17 cellular contexts compared by ENCODE assay signal in the genomic region with DNA sequence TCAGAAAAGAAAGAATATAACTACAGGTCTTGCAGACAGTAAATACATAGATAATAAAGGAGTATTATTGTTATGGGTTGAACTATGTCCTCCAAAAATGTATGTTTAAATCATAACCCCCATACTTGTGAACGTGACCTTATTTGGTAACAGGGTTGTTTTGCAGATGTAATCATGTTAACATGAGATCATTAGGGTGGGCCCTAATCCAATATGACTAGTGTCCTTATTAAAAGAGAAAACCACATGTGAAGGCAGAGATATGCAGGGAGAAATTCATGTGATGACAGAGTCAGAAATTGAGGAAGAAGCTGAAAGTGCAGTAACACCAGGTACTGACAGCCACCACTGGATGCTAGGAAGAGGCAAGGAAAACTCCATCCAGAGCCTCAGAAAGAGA. TPM values are rescaled to one million over a fixed set of nuclear protein-coding genes. Genes with fewer than 3 reads are reported as not detected.
DNase-seq lines count a peak whose midpoint lies in the region; ATAC-seq, FAIRE-seq and TF ChIP-seq lines count a peak whose summit lies in the region.
"Had no signal": no experiment of that assay in that cellular context is flagged by ENCODE, and none has a peak within 500 bp of the region (broad histone marks: within the 10 kb centered on the region; RNA-seq: fewer than 3 reads in every experiment).

No MANE protein-coding gene starts in this region.

- no peak overlapping the region for H3K4me3 ChIP-seq in choroid plexus epithelial cell (ENCODE audit: low read depth, low read length)
- H3K4me3 ChIP-seq in fibroblast of villous mesenchyme (ENCODE audit: low read depth, low read length) = no peak overlapping the region
- H3K4me3 ChIP-seq: Peyer's patch had no signal

- peak; percentile 33 for FAIRE-seq in GM12891 (lab: Jason Lieb, UNC)
- FAIRE-seq: GM18507 had no signal

- TF ChIP-seq CTCF in choroid plexus epithelial cell (conservative IDR thresholded peaks at IDR 0.05; ENCODE audit: low read depth, low read length) (no peak), fibroblast of villous mesenchyme (IDR thresholded peaks at IDR 0.05; ENCODE audit: insufficient read depth, low read depth, low read length) (no peak)

- TF ChIP-seq POLR2A in GM12891 (IDR thresholded peaks at IDR 0.05; ENCODE audit: low read depth, low read length) = no peak

- DNase-seq in GM12891 (ENCODE audit: insufficient read length, low spot score) (no peak), NCI-H82 (lab: John Stamatoyannopoulos, UW) (peak; percentile 79), choroid plexus epithelial cell (ENCODE audit: low read depth) (peak; percentile 11), fibroblast of villous mesenchyme (ENCODE audit: low read depth) (peak; percentile 8), DMS79 treated with DMSO at 0.1 percent for 48 hours (lab: John Stamatoyannopoulos, UW) (no peak), T-helper 9 cell (no peak)
- DNase-seq: BE2C; CD8-positive, alpha-beta memory T cell; DMS 273 treated with DMSO at 0.1 percent for 48 hours; NCI-H1694; NCI-H446 treated with DMSO at 0.1 percent for 48 hours; NCI-H748 treated with DMSO at 0.1 percent for 48 hours; Peyer's patch; Right ventricle myocardium superior had no signal

- no peak for ATAC-seq in GM21367 (IDR thresholded peaks at IDR 0.05; ENCODE audit: unreplicated experiment)
- ATAC-seq: SK-N-SH treated with all-trans-retinoic acid at 6 μM for 48 hours had no signal

TF ChIP-seq in GM12891, 5 proteins besides CTCF, POLR2A, EP300 and RAD21:
- TF ChIP-seq TAF1 (IDR thresholded peaks at IDR 0.05; ENCODE audit: low read depth, low read length) = no peak
- TF ChIP-seq POU2F2 (IDR thresholded peaks at IDR 0.05; ENCODE audit: low read depth, low read length) = no peak
- TF ChIP-seq POLR2AphosphoS5 (IDR thresholded peaks at IDR 0.05; ENCODE audit: low read depth, low read length) = no peak
- no peak for TF ChIP-seq SPI1 (IDR thresholded peaks at IDR 0.05; ENCODE audit: low read depth, low read length)
- TF ChIP-seq PAX5 (IDR thresholded peaks at IDR 0.05; ENCODE audit: insufficient read depth, low read length, severe bottlenecking) = no peak

RNA-seq across cellular contexts. Expression of a gene that starts 29.0 kb away (rescaled TPM):
- 36.6 TPM for polyA plus RNA-seq in GM12891 (2012; ENCODE audit: low read depth, missing spikeins)
- total RNA-seq in fibroblast of villous mesenchyme = 19.3 and 20.3 TPM in 2 replicates

Comparison
In these comparisons a context has a peak if more than half of its experiments do, and no peak if none do; other contexts are left out.
1. DNase-seq: peak in NCI-H82 (single experiment), choroid plexus epithelial cell (single experiment) and fibroblast of villous mesenchyme (single experiment); none in GM12891 (single experiment), DMS79 treated with DMSO at 0.1 percent for 48 hours (single experiment) and T-helper 9 cell (single experiment).